20 cellular contexts compared by ENCODE assay signal in genomic region chr3:79211588-79212359, GRCh38.
"Had no signal": no experiment of that assay in that cellular context is flagged by ENCODE, and none has a peak within 500 bp of the region (broad histone marks: within the 10 kb centered on the region; RNA-seq: fewer than 3 reads in every experiment).

No MANE protein-coding gene starts in this region.

- H3K27ac Mint-ChIP-seq: activated CD4-positive, alpha-beta T cell treated with anti-CD3 and anti-CD28 coated beads for 36 hours; activated naive CD4-positive, alpha-beta T cell treated with anti-CD3 and anti-CD28 coated beads, Interleukin-2, amount 50 U/mL, for 72 hours; activated T-helper 1 cell treated with anti-CD3 and anti-CD28 coated beads, Interleukin-12 subunit alpha, Interleukin-12 subunit beta, Interleukin-2, Interleukin-4 antibody, amounts not matched to agents 30 ng/mL and 10 ng/mL and 1 ng/mL, durations not matched to agents 14 hours and 24 hours and 36 hours; dendritic cell treated with granulocyte-macrophage colony-stimulating factor and Interleukin-4, amounts not matched to agents 40 ng/mL and 50 ng/mL, for 4 days; stimulated activated effector memory CD8-positive, alpha-beta T cell treated with anti-CD3 and anti-CD28 coated beads, Interleukin-12 subunit alpha, Interleukin-12 subunit beta, amount 100 ng/mL, for 72 hours had no signal

- H3K4me3 ChIP-seq: adrenal gland, breast epithelium, esophagus squamous epithelium, heart right ventricle, ovary, right lobe of liver, stomach, testis, upper lobe of left lung had no signal

- H3K4me1 Mint-ChIP-seq: activated CD4-positive, alpha-beta T cell treated with anti-CD3 and anti-CD28 coated beads for 36 hours; stimulated activated effector memory CD8-positive, alpha-beta T cell treated with anti-CD3 and anti-CD28 coated beads, Interleukin-12 subunit alpha, Interleukin-12 subunit beta, amount 100 ng/mL, for 72 hours had no signal

- DNase-seq: activated CD4-positive, alpha-beta T cell treated with anti-CD3 and anti-CD28 coated beads for 36 hours; activated CD4-positive, alpha-beta T cell treated with anti-CD3 and anti-CD28 coated beads, Interleukin-2, amount 50 U/mL, for 48 hours; activated gamma-delta T cell treated with Interleukin-2 at 50 U/mL for 16 hours; activated T-cell treated with anti-CD3 and anti-CD28 coated beads for 4 hours; adrenal gland; effector CD8-positive, alpha-beta T cell; esophagus squamous epithelium; heart right ventricle; ovary; small intestine; stimulated activated CD4-positive, alpha-beta T cell treated with anti-CD3 and anti-CD28 coated beads, Interleukin-4, amount 100 ng/mL, for 24 hours; stomach; testis; upper lobe of left lung had no signal

- H3K4me1 ChIP-seq: adrenal gland, breast epithelium, esophagus squamous epithelium, heart right ventricle, right lobe of liver, stomach, testis, upper lobe of left lung had no signal

- H3K4me3 Mint-ChIP-seq: activated CD4-positive, alpha-beta T cell treated with anti-CD3 and anti-CD28 coated beads for 36 hours; activated T-helper 1 cell treated with anti-CD3 and anti-CD28 coated beads, Interleukin-12 subunit alpha, Interleukin-12 subunit beta, Interleukin-2, Interleukin-4 antibody, amounts not matched to agents 30 ng/mL and 10 ng/mL and 1 ng/mL, durations not matched to agents 14 hours and 24 hours and 36 hours; dendritic cell treated with granulocyte-macrophage colony-stimulating factor and Interleukin-4, amounts not matched to agents 40 ng/mL and 50 ng/mL, for 4 days; stimulated activated effector memory CD8-positive, alpha-beta T cell treated with anti-CD3 and anti-CD28 coated beads, Interleukin-12 subunit alpha, Interleukin-12 subunit beta, amount 100 ng/mL, for 72 hours had no signal

- H3K27me3 ChIP-seq: adrenal gland, breast epithelium, esophagus squamous epithelium, heart right ventricle, ovary, right lobe of liver, stomach, testis, upper lobe of left lung had no signal

- H3K36me3 Mint-ChIP-seq: activated naive CD4-positive, alpha-beta T cell treated with anti-CD3 and anti-CD28 coated beads, Interleukin-2, amount 50 U/mL, for 72 hours; stimulated activated effector memory CD8-positive, alpha-beta T cell treated with anti-CD3 and anti-CD28 coated beads, Interleukin-12 subunit alpha, Interleukin-12 subunit beta, amount 100 ng/mL, for 72 hours had no signal

- H3K36me3 ChIP-seq: adrenal gland, breast epithelium, esophagus squamous epithelium, heart right ventricle, ovary, right lobe of liver, stomach, upper lobe of left lung had no signal

- H3K27ac ChIP-seq: adrenal gland, breast epithelium, esophagus squamous epithelium, heart right ventricle, ovary, right lobe of liver, stomach, testis, upper lobe of left lung had no signal

- H3K27me3 Mint-ChIP-seq: activated CD4-positive, alpha-beta T cell treated with anti-CD3 and anti-CD28 coated beads for 36 hours; dendritic cell treated with granulocyte-macrophage colony-stimulating factor and Interleukin-4, amounts not matched to agents 40 ng/mL and 50 ng/mL, for 4 days had no signal

- H3K9me3 ChIP-seq: adrenal gland, esophagus squamous epithelium, ovary, right lobe of liver, testis, upper lobe of left lung had no signal
